1 cellular context compared by ENCODE assay signal in genomic region chr6:73418081-73418741, GRCh38.
TF ChIP-seq lines count a peak whose summit lies in the region.

No MANE protein-coding gene starts in this region.

TF ChIP-seq in SK-N-SH treated with all-trans-retinoic acid at 6 μM for 48 hours, 23 proteins besides CTCF, POLR2A, EP300 and RAD21 (continued from another document):
- no peak for TF ChIP-seq POU6F1 (CRISPR knock-in tag; IDR thresholded peaks at IDR 0.05; ENCODE audit: borderline replicate concordance, low read depth)
